Comparison of ENCODE assay signal across 25 cellular contexts in genomic region chr16:7397901-7398300, GRCh38.
DNase-seq lines count a peak whose midpoint lies in the region; ATAC-seq, FAIRE-seq and TF ChIP-seq lines count a peak whose summit lies in the region.
"Had no signal": no experiment of that assay in that cellular context is flagged by ENCODE, and none has a peak within 500 bp of the region (broad histone marks: within the 10 kb centered on the region; RNA-seq: fewer than 3 reads in every experiment).

No MANE protein-coding gene starts in this region.

- POLR2A ChIA-PET in AG04449 (lab: Yijun Ruan, JAX) = no interaction called here

- peak overlapping the region; percentile 36 for H3K27ac ChIP-seq in mesodermal cell (ENCODE audit: low read depth, low read length, severe bottlenecking)
- H3K27ac ChIP-seq: lower lobe of right lung, thyroid gland had no signal

- no peak overlapping the region for H3K4me3 ChIP-seq in AG04449 (ENCODE audit: low read depth, low read length)
- no peak overlapping the region for H3K4me3 ChIP-seq in astrocyte of the spinal cord (ENCODE audit: low read depth, low read length)
- no peak overlapping the region for H3K4me3 ChIP-seq in mesodermal cell (ENCODE audit: extremely low read depth, insufficient read depth, low read length, poor library complexity, severe bottlenecking)
- H3K4me3 ChIP-seq: K562, lower lobe of right lung, thyroid gland had no signal

- TF ChIP-seq CTCF in AG04449 (IDR thresholded peaks at IDR 0.05; ENCODE audit: insufficient read depth, low read length, missing control alignments) = no peak
- no peak for TF ChIP-seq CTCF in astrocyte of the spinal cord (IDR thresholded peaks at IDR 0.05; ENCODE audit: low read depth, low read length)

- no peaks in the 10 kb centered on the region for H3K36me3 ChIP-seq in mesodermal cell (ENCODE audit: control insufficient read depth, insufficient read depth, low read length)
- H3K36me3 ChIP-seq: lower lobe of right lung, thyroid gland had no signal

- in situ Hi-C loops in astrocyte of the spinal cord (cut with HindIII; ENCODE audit: low sequenced_read_pairs) = no loop called here

- FAIRE-seq in HTR-8/SVneo (lab: Jason Lieb, UNC) = no peak
- FAIRE-seq: bronchial epithelial cell, K562 had no signal

- no peak for ATAC-seq in HG03457 (IDR thresholded peaks at IDR 0.05; ENCODE audit: unreplicated experiment)
- ATAC-seq: activated naive CD4-positive, alpha-beta T cell treated with anti-CD3 and anti-CD28 coated beads, Interleukin-2, amount 50 U/mL, for 72 hours; K562; lower lobe of right lung; natural killer cell; stimulated activated naive B cell treated with anti-CD40 and anti-IgM and Interleukin-4, amounts not matched to agents 10 μg/mL and 1 μg/mL and 100 μg/mL, for 72 hours; WTC11 had no signal

- 71 to 88% methylated on average over 1 to 5 of the region's 5 CpGs for WGBS in mesodermal cell (ENCODE audit: insufficient coverage in 2 of 2), 2 experiments

- CTCF ChIA-PET in AG04449 (lab: Yijun Ruan, JAX) = no interaction called here

- H3K9me3 ChIP-seq in mesodermal cell (ENCODE audit: control insufficient read depth, low read length) = no peaks in the 10 kb centered on the region
- H3K9me3 ChIP-seq: lower lobe of right lung, thyroid gland had no signal

- peaks cover 16% of the 10 kb centered on the region for H3K4me1 ChIP-seq in mesodermal cell (ENCODE audit: control insufficient read depth, insufficient read depth, low read length, poor library complexity, severe bottlenecking)
- H3K4me1 ChIP-seq: lower lobe of right lung, thyroid gland had no signal

- DNase-seq in AG04449 (ENCODE audit: low read depth, low spot score) (peak; percentile 4), M059J (ENCODE audit: low read depth) (peak; percentile 81), astrocyte of the spinal cord (ENCODE audit: low read depth, low spot score) (peak; percentile 83), pons (ENCODE audit: low spot score) (no peak), HTR-8/SVneo (ENCODE audit: insufficient read length, low spot score) (no peak), NK-92 (lab: John Stamatoyannopoulos, UW; ENCODE audit: unreplicated experiment) (no peak)
- DNase-seq: activated CD4-positive, alpha-beta memory T cell treated with anti-CD3 and anti-CD28 coated beads for 36 hours; CD4-positive, CD25-positive, alpha-beta regulatory T cell; dermis blood vessel endothelial cell; DMS53; erythroblast; H7; lower lobe of right lung; natural killer cell; NCI-H187 treated with DMSO at 0.1 percent for 48 hours; SHP77 treated with DMSO at 0.1 percent for 48 hours; stimulated activated CD4-positive, alpha-beta T cell treated with anti-CD3 and anti-CD28 coated beads, Interleukin-15, amount 100 ng/mL, for 24 hours; stimulated activated naive B cell treated with anti-CD40 and anti-IgM and Interleukin-4, amounts not matched to agents 10 μg/mL and 1 μg/mL and 100 μg/mL, for 72 hours; thyroid gland had no signal

Comparison
In these comparisons a context has a peak if more than half of its experiments do, and no peak if none do; other contexts are left out.
1. DNase-seq: peak in AG04449 (single experiment), M059J (single experiment) and astrocyte of the spinal cord (single experiment); none in pons (single experiment), HTR-8/SVneo (single experiment) and NK-92 (single experiment).